In genomic region chr4:16162891-16163290, GRCh38 we compare ENCODE assay signal across 22 cellular contexts.
"Had no signal": no experiment of that assay in that cellular context is flagged by ENCODE, and none has a peak within 500 bp of the region (broad histone marks: within the 10 kb centered on the region; RNA-seq: fewer than 3 reads in every experiment).

No MANE protein-coding gene starts in this region.

- H3K27me3 Mint-ChIP-seq: IgD-negative memory B cell had no signal

- H3K9me3 Mint-ChIP-seq: IgD-negative memory B cell had no signal

- H3K27ac ChIP-seq: KMS-11, SJSA1, SK-N-MC had no signal

- DNase-seq: Kasumi-1, MM.1S, NCI-H1092 treated with DMSO at 0.1 percent for 48 hours, NCI-H1436, NCI-H187, NCI-H2029, NCI-H2081 treated with DMSO at 0.1 percent for 48 hours, NCI-H2171, NCI-H226, NCI-H446, NCI-H510A, NCI-H524 treated with DMSO at 0.1 percent for 48 hours, NCI-H69, NCI-H774, Right ventricle myocardium superior, RPMI8226, SIG-M5 had no signal

- H3K27ac Mint-ChIP-seq: IgD-negative memory B cell had no signal

- H3K27me3 ChIP-seq: SJSA1 had no signal

- H3K36me3 ChIP-seq: SJSA1 had no signal

- H3K4me3 ChIP-seq: K562, SJSA1, SK-N-MC had no signal

- H3K4me3 Mint-ChIP-seq: IgD-negative memory B cell had no signal

- H3K4me1 ChIP-seq: SJSA1 had no signal

- H3K9me3 ChIP-seq: SJSA1 had no signal

- H3K4me1 Mint-ChIP-seq: IgD-negative memory B cell had no signal

- ATAC-seq: K562 had no signal
